ENCODE assay signal across 13 cellular contexts in genomic region chr11:110491577-110492352, GRCh38.
DNase-seq lines count a peak whose midpoint lies in the region; TF ChIP-seq lines count a peak whose summit lies in the region.
"Had no signal": no experiment of that assay in that cellular context is flagged by ENCODE, and none has a peak within 500 bp of the region (broad histone marks: within the 10 kb centered on the region; RNA-seq: fewer than 3 reads in every experiment).

No MANE protein-coding gene starts in this region.

- DNase-seq in NCI-H187 treated with DMSO at 0.1 percent for 48 hours (lab: John Stamatoyannopoulos, UW) (peak; percentile 33), NCI-H510A treated with DMSO at 0.1 percent for 48 hours (lab: John Stamatoyannopoulos, UW) (peak; percentile 53), fibroblast of peridontal ligament (ENCODE audit: extremely low read depth) (peak; percentile 28), retinal pigment epithelial cell (ENCODE audit: low read depth) (peak; percentile 26), activated T-cell treated with anti-CD3 and anti-CD28 coated beads for 4 hours (no peak), NCI-H226 (no peak), SW 1271 (lab: John Stamatoyannopoulos, UW) (no peak), hypothalamus (lab: John Stamatoyannopoulos, UW) (no peak)
- DNase-seq: activated CD4-positive, CD25-positive, alpha-beta regulatory T cell treated with anti-CD3 and anti-CD28 coated beads, Interleukin-2, amount 50 U/mL, for 72 hours; activated gamma-delta T cell treated with Interleukin-2 at 50 U/mL for 16 hours; Right ventricle myocardium superior; stimulated activated naive CD4-positive, alpha-beta T cell; T-helper 17 cell had no signal

- no peak for TF ChIP-seq CTCF in retinal pigment epithelial cell (conservative IDR thresholded peaks at IDR 0.05; ENCODE audit: low read depth, low read length)

- H3K4me3 ChIP-seq in retinal pigment epithelial cell (ENCODE audit: low read length) = no peak overlapping the region

Comparison
In these comparisons a context has a peak if more than half of its experiments do, and no peak if none do; other contexts are left out.
1. DNase-seq: peak in NCI-H187 treated with DMSO at 0.1 percent for 48 hours (single experiment), NCI-H510A treated with DMSO at 0.1 percent for 48 hours (single experiment), fibroblast of peridontal ligament (single experiment) and retinal pigment epithelial cell (single experiment); none in activated T-cell treated with anti-CD3 and anti-CD28 coated beads for 4 hours (single experiment), NCI-H226 (single experiment), SW 1271 (0 of 2) and hypothalamus (0 of 51).